In genomic region chr3:31291818-31292217, GRCh38 we compare ENCODE assay signal across 16 cellular contexts.
DNase-seq lines count a peak whose midpoint lies in the region; ATAC-seq and TF ChIP-seq lines count a peak whose summit lies in the region.
"Had no signal": no experiment of that assay in that cellular context is flagged by ENCODE, and none has a peak within 500 bp of the region (broad histone marks: within the 10 kb centered on the region; RNA-seq: fewer than 3 reads in every experiment).

No MANE protein-coding gene starts in this region.

- CTCF ChIA-PET in HCT116 (lab: Charles Lee): no interaction called here
- CTCF ChIA-PET in activated CD8-positive, alpha-beta T cell treated with anti-CD3 and anti-CD28 coated beads for 36 hours (lab: Charles Lee): no interaction called here

- H3K9me2 ChIP-seq in HCT116 (ENCODE audit: insufficient read depth): no peaks in the 10 kb centered on the region

- peaks cover 36% of the 10 kb centered on the region for H3K4me1 Mint-ChIP-seq in nephron
- H3K4me1 Mint-ChIP-seq in T-helper 2 cell treated with Interferon-gamma antibody and Interleukin-4, amounts not matched to agents 5 μg/mL and 100 μg/mL, for 36 hours (ENCODE audit: low read depth): peaks cover 35% of the 10 kb centered on the region
- peaks cover 13% of the 10 kb centered on the region for H3K4me1 Mint-ChIP-seq in activated CD8-positive, alpha-beta T cell treated with anti-CD3 and anti-CD28 coated beads for 36 hours (ENCODE audit: low read depth)
- H3K4me1 Mint-ChIP-seq in activated T-cell treated with anti-CD3 and anti-CD28 coated beads, Interleukin-2, amount 50 U/mL, for 4 hours (ENCODE audit: low read depth): peaks cover 22% of the 10 kb centered on the region
- H3K4me1 Mint-ChIP-seq: B cell had no signal

- TF ChIP-seq CTCF in HCT116 (IDR thresholded peaks at IDR 0.05 in 2 of 3, conservative IDR thresholded peaks at IDR 0.05 in 1 of 3; ENCODE audit: borderline replicate concordance in 1 of 3, insufficient read depth in 1 of 3, low read depth in 2 of 3, low read length in 2 of 3) (no peak), epithelial cell of esophagus (IDR thresholded peaks at IDR 0.05; ENCODE audit: insufficient read depth, low read depth, low read length, missing control alignments) (no peak), nephron (IDR thresholded peaks at IDR 0.05; ENCODE audit: unreplicated experiment in 3 of 3) (no peak)
- no peak for TF ChIP-seq CTCF in activated CD8-positive, alpha-beta T cell treated with anti-CD3 and anti-CD28 coated beads for 36 hours (IDR thresholded peaks at IDR 0.05)

- no peak overlapping the region for H2AFZ ChIP-seq in HCT116 (ENCODE audit: low read depth, low read length, poor library complexity, severe bottlenecking)

- no peak for DNase-seq in HCT116 (ENCODE audit: low read depth, low spot score)
- peak; percentile 4 for DNase-seq in NCI-H69 (lab: John Stamatoyannopoulos, UW)
- DNase-seq in epithelial cell of esophagus (ENCODE audit: low read depth): peak; percentile 67
- DNase-seq in T-helper 2 cell treated with Interferon-gamma antibody and Interleukin-4, amounts not matched to agents 5 μg/mL and 100 μg/mL, for 36 hours (ENCODE audit: low spot score): no peak
- no peak for DNase-seq in DMS53 (lab: John Stamatoyannopoulos, UW)
- no peak for DNase-seq in activated CD8-positive, alpha-beta T cell treated with anti-CD3 and anti-CD28 coated beads for 36 hours
- DNase-seq in activated T-cell treated with anti-CD3 and anti-CD28 coated beads, Interleukin-2, amount 50 U/mL, for 4 hours: no peak
- DNase-seq: C1 segment of cervical spinal cord; CD4-positive, alpha-beta memory T cell; DMS79 treated with DMSO at 0.1 percent for 48 hours; EL; GDM1; HFFc6 had no signal

- RAD21 ChIA-PET in HCT116 (lab: Charles Lee; ENCODE audit: low non-redundant PET in 1 of 2, low total read pairs in 2 of 2, uncharacterized antibody in 2 of 2, unreplicated experiment in 2 of 2): no interaction called here

- H3K27ac Mint-ChIP-seq in nephron: peak overlapping the region in 2 of 3 experiments; percentile 37 to 62
- H3K27ac Mint-ChIP-seq in T-helper 2 cell treated with Interferon-gamma antibody and Interleukin-4, amounts not matched to agents 5 μg/mL and 100 μg/mL, for 36 hours: no peak overlapping the region
- H3K27ac Mint-ChIP-seq in activated CD8-positive, alpha-beta T cell treated with anti-CD3 and anti-CD28 coated beads for 36 hours: no peak overlapping the region
- H3K27ac Mint-ChIP-seq: B cell, HFFc6 had no signal

- POLR2A ChIA-PET in HCT116 (lab: Charles Lee): no interaction called here
- POLR2A ChIA-PET in activated CD8-positive, alpha-beta T cell treated with anti-CD3 and anti-CD28 coated beads for 36 hours (lab: Charles Lee): no interaction called here

- H3K79me2 ChIP-seq in HCT116 (ENCODE audit: insufficient read depth, low read length): no peaks in the 10 kb centered on the region

- 0 out of 2 replicates have a peak overlapping the region, but pooled peaks have one; percentile 13 for H3K4me2 ChIP-seq in HCT116 (ENCODE audit: low read length)

- peaks cover 31 to 69% of the 10 kb centered on the region in 2 experiments for H3K4me1 ChIP-seq in HCT116 (ENCODE audit: control insufficient read depth in 1 of 2, insufficient read depth in 2 of 2, low read length in 2 of 2)
- H3K4me1 ChIP-seq: HAP-1 had no signal

- H3K4me3 Mint-ChIP-seq in nephron: no peak overlapping the region
- no peak overlapping the region for H3K4me3 Mint-ChIP-seq in T-helper 2 cell treated with Interferon-gamma antibody and Interleukin-4, amounts not matched to agents 5 μg/mL and 100 μg/mL, for 36 hours
- no peak overlapping the region for H3K4me3 Mint-ChIP-seq in activated CD8-positive, alpha-beta T cell treated with anti-CD3 and anti-CD28 coated beads for 36 hours
- no peak overlapping the region for H3K4me3 Mint-ChIP-seq in activated T-cell treated with anti-CD3 and anti-CD28 coated beads, Interleukin-2, amount 50 U/mL, for 4 hours
- H3K4me3 Mint-ChIP-seq: B cell; CD4-positive, alpha-beta memory T cell; HFFc6 had no signal

- no peak for ATAC-seq in HCT116
- no peak for ATAC-seq in activated CD8-positive, alpha-beta T cell treated with anti-CD3 and anti-CD28 coated beads for 36 hours
- ATAC-seq in activated T-cell treated with anti-CD3 and anti-CD28 coated beads, Interleukin-2, amount 50 U/mL, for 4 hours: no peak

- no peak overlapping the region for H3K4me3 ChIP-seq in HCT116 (replicated peaks in 1 of 2; ENCODE audit: low read depth in 1 of 2, low read length in 2 of 2)
- H3K4me3 ChIP-seq in epithelial cell of esophagus (ENCODE audit: low read length): no peak overlapping the region
- H3K4me3 ChIP-seq: HAP-1 had no signal

- H3K9ac ChIP-seq in HCT116 (ENCODE audit: low read length): no peak overlapping the region

- no peak overlapping the region for H3K27ac ChIP-seq in HCT116 (ENCODE audit: low read depth, low read length)

- no peaks in the 10 kb centered on the region for H3K36me3 Mint-ChIP-seq in nephron (ENCODE audit: low read depth)
- no peaks in the 10 kb centered on the region for H3K36me3 Mint-ChIP-seq in T-helper 2 cell treated with Interferon-gamma antibody and Interleukin-4, amounts not matched to agents 5 μg/mL and 100 μg/mL, for 36 hours (ENCODE audit: low read depth)
- no peaks in the 10 kb centered on the region for H3K36me3 Mint-ChIP-seq in activated CD8-positive, alpha-beta T cell treated with anti-CD3 and anti-CD28 coated beads for 36 hours (ENCODE audit: low read depth)
- no peaks in the 10 kb centered on the region for H3K36me3 Mint-ChIP-seq in activated T-cell treated with anti-CD3 and anti-CD28 coated beads, Interleukin-2, amount 50 U/mL, for 4 hours (ENCODE audit: insufficient read depth)
- H3K36me3 Mint-ChIP-seq: CD4-positive, alpha-beta memory T cell had no signal

- no peaks in the 10 kb centered on the region for H3K9me3 ChIP-seq in HCT116 (ENCODE audit: control insufficient read depth in 1 of 2, insufficient read depth in 1 of 2, low read depth in 1 of 2, low read length in 2 of 2)
- H3K9me3 ChIP-seq: HAP-1 had no signal

- no peak for TF ChIP-seq RAD21 in HCT116 (IDR thresholded peaks at IDR 0.05; ENCODE audit: low read depth)

- H3K27me3 ChIP-seq in HCT116 (ENCODE audit: insufficient read depth, low read length): no peaks in the 10 kb centered on the region

- H4K20me1 ChIP-seq in HCT116 (ENCODE audit: insufficient read depth): no peaks in the 10 kb centered on the region

- intact Hi-C loops in HCT116 (cut with micrococcal nuclease): no loop called here
- intact Hi-C loops in activated CD8-positive, alpha-beta T cell treated with anti-CD3 and anti-CD28 coated beads for 36 hours (cut with micrococcal nuclease): no loop called here

- no peak for TF ChIP-seq POLR2A in HCT116 (IDR thresholded peaks at IDR 0.05; ENCODE audit: borderline replicate concordance, extremely low read depth, insufficient read depth, insufficient read length)

- H3K9me3 Mint-ChIP-seq in nephron: no peaks in the 10 kb centered on the region
- H3K9me3 Mint-ChIP-seq in T-helper 2 cell treated with Interferon-gamma antibody and Interleukin-4, amounts not matched to agents 5 μg/mL and 100 μg/mL, for 36 hours: no peaks in the 10 kb centered on the region
- H3K9me3 Mint-ChIP-seq in activated CD8-positive, alpha-beta T cell treated with anti-CD3 and anti-CD28 coated beads for 36 hours: no peaks in the 10 kb centered on the region
- H3K9me3 Mint-ChIP-seq in activated T-cell treated with anti-CD3 and anti-CD28 coated beads, Interleukin-2, amount 50 U/mL, for 4 hours: no peaks in the 10 kb centered on the region
- H3K9me3 Mint-ChIP-seq: CD4-positive, alpha-beta memory T cell; HFFc6 had no signal

- no TSS peak for BruUV-seq in HCT116 (replicated peaks; lab: Mats Ljungman, UMichigan)

- H3K27me3 Mint-ChIP-seq in nephron (ENCODE audit: low read depth): no peaks in the 10 kb centered on the region
- peaks cover 2% of the 10 kb centered on the region for H3K27me3 Mint-ChIP-seq in T-helper 2 cell treated with Interferon-gamma antibody and Interleukin-4, amounts not matched to agents 5 μg/mL and 100 μg/mL, for 36 hours (ENCODE audit: low read depth)
- no peaks in the 10 kb centered on the region for H3K27me3 Mint-ChIP-seq in activated CD8-positive, alpha-beta T cell treated with anti-CD3 and anti-CD28 coated beads for 36 hours
- H3K27me3 Mint-ChIP-seq in activated T-cell treated with anti-CD3 and anti-CD28 coated beads, Interleukin-2, amount 50 U/mL, for 4 hours (ENCODE audit: low read depth): no peaks in the 10 kb centered on the region
- H3K27me3 Mint-ChIP-seq: CD4-positive, alpha-beta memory T cell had no signal

- H3K36me3 ChIP-seq in HCT116 (ENCODE audit: control insufficient read depth in 1 of 2, insufficient read depth in 2 of 2, low read length in 2 of 2): no peaks in the 10 kb centered on the region
- H3K36me3 ChIP-seq: HAP-1 had no signal

TF ChIP-seq in HCT116, 20 proteins besides CTCF, POLR2A, EP300 and RAD21 (continues in another document):
- TF ChIP-seq SIN3A (IDR thresholded peaks at IDR 0.05; ENCODE audit: low read depth): no peak
- no peak for TF ChIP-seq EZH2 (IDR thresholded peaks at IDR 0.05)
- TF ChIP-seq CBX3 (IDR thresholded peaks at IDR 0.05; ENCODE audit: low read depth): no peak
- no peak for TF ChIP-seq ZNF274 (IDR thresholded peaks at IDR 0.05; ENCODE audit: low read depth, low read length)
- no peak for TF ChIP-seq ELF1 (IDR thresholded peaks at IDR 0.05; ENCODE audit: borderline replicate concordance, low read depth)
- TF ChIP-seq EGR1 (IDR thresholded peaks at IDR 0.05; ENCODE audit: low read depth): no peak

Comparison
In these comparisons a context has a peak if more than half of its experiments do, and no peak if none do; other contexts are left out.
1. DNase-seq: peak in NCI-H69 (single experiment) and epithelial cell of esophagus (single experiment); none in HCT116 (single experiment), T-helper 2 cell treated with Interferon-gamma antibody and Interleukin-4, amounts not matched to agents 5 μg/mL and 100 μg/mL, for 36 hours (single experiment), DMS53 (single experiment), activated CD8-positive, alpha-beta T cell treated with anti-CD3 and anti-CD28 coated beads for 36 hours (single experiment) and activated T-cell treated with anti-CD3 and anti-CD28 coated beads, Interleukin-2, amount 50 U/mL, for 4 hours (single experiment).
2. H3K27ac Mint-ChIP-seq: peak in nephron (2 of 3); none in T-helper 2 cell treated with Interferon-gamma antibody and Interleukin-4, amounts not matched to agents 5 μg/mL and 100 μg/mL, for 36 hours (single experiment) and activated CD8-positive, alpha-beta T cell treated with anti-CD3 and anti-CD28 coated beads for 36 hours (single experiment).